In the genomic region with DNA sequence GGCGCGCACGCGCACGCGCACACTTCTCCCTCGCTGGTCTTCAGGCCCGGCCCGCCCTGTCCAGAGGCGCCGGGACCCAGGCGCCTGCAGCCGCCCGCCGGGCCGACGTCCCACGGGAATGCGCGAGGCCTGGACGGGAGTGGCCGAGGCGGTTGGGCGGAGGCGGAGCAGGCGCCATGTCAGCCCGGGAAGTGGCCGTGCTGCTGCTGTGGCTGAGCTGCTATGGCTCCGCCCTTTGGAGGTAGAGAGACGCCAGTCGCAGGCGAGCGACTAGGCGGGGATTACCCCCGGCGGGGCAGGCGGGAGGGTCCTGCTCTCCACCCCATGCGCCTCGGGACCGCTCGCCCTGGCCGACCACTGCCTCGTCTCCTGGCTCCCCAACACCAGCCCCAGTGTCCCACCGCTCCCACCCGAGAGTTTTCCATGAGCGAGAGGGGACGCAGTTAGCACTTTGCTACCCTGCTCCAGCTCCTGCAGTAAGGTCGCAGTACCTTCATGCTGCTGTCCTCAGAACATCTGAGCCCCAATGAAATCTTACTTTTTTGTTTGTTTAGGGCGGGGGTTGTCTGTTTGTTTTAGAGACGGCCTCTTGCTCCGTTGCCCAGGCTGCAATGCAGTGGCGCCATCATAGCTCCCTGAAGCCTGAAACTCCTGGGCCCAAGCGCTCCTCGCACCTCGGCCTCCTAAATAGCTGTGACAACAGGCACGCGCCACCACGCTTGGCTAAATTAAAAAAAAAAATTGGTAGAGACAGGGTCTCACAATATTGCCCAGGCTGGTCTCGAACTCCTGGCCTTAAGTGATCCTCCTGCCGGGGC, we compare ENCODE assay signal across 8 cellular contexts. TPM values are rescaled to one million over a fixed set of nuclear protein-coding genes. Genes with fewer than 3 reads are reported as not detected.
DNase-seq lines count a peak whose midpoint lies in the region; ATAC-seq and TF ChIP-seq lines count a peak whose summit lies in the region.

A gene with protein sequence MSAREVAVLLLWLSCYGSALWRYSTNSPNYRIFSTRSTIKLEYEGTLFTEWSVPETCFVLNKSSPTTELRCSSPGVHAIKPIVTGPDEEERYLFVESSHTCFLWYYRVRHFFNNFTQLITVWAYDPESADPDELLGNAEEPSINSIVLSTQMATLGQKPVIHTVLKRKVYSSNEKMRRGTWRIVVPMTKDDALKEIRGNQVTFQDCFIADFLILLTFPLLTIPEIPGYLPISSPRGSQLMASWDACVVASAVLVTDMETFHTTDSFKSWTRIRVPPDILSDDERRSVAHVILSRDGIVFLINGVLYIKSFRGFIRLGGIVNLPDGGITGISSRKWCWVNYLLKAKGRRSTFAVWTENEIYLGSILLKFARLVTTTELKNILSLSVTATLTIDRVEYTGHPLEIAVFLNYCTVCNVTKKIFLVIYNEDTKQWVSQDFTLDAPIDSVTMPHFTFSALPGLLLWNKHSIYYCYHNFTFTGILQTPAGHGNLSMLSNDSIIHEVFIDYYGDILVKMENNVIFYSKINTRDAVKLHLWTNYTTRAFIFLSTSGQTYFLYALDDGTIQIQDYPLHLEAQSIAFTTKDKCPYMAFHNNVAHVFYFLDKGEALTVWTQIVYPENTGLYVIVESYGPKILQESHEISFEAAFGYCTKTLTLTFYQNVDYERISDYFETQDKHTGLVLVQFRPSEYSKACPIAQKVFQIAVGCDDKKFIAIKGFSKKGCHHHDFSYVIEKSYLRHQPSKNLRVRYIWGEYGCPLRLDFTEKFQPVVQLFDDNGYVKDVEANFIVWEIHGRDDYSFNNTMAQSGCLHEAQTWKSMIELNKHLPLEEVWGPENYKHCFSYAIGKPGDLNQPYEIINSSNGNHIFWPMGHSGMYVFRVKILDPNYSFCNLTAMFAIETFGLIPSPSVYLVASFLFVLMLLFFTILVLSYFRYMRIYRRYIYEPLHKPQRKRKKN (plus strand): TSS at position 20 of the 818 bp plus-strand sequence. CDS start 157 bp downstream, at position 177.

- no peak within 1 kb of the TSS for H3K27ac ChIP-seq in mesodermal cell (ENCODE audit: low read depth, low read length, severe bottlenecking)

- ATAC-seq in GM18870 (IDR thresholded peaks at IDR 0.05; ENCODE audit: unreplicated experiment) (peak; percentile 91), HG03097 (IDR thresholded peaks at IDR 0.05; ENCODE audit: low FRiP score, unreplicated experiment) (peak; percentile 98)

- H3K4me3 ChIP-seq in mesodermal cell (ENCODE audit: extremely low read depth, insufficient read depth, low read length, poor library complexity, severe bottlenecking), result peak within 1 kb of the TSS; percentile 8

- TF ChIP-seq CTCF in AG09319 (IDR thresholded peaks at IDR 0.05; ENCODE audit: low read depth, low read length), result no peak

- 84 to 86% methylated on average over 55 to 58 of the region's 60 CpGs for WGBS in mesodermal cell (ENCODE audit: insufficient coverage in 2 of 2), 2 experiments

- no peaks in the 10 kb centered on the region for H3K36me3 ChIP-seq in mesodermal cell (ENCODE audit: control insufficient read depth, insufficient read depth, low read length)

- no peaks in the 10 kb centered on the region for H3K4me1 ChIP-seq in mesodermal cell (ENCODE audit: control insufficient read depth, insufficient read depth, low read length, poor library complexity, severe bottlenecking)

- DNase-seq in AG09319 (ENCODE audit: extremely low read depth, low read depth) (peak; percentile 43), NCI-H748 (lab: John Stamatoyannopoulos, UW; ENCODE audit: unreplicated experiment) (peak; percentile 90), activated T-cell treated with anti-CD3 and anti-CD28 coated beads for 1 hour (ENCODE audit: low read depth) (peak; percentile 55), epidermal melanocyte (ENCODE audit: insufficient read length, low spot score) (peak; percentile 69)
- peak; percentile 51 for DNase-seq in stimulated activated CD8-positive, alpha-beta memory T cell treated with anti-CD3 and anti-CD28 coated beads, Interleukin-15, amount 100 ng/mL, for 1 hour (ENCODE audit: low read depth)

- H3K9me3 ChIP-seq in mesodermal cell (ENCODE audit: control insufficient read depth, low read length), result peaks cover 9% of the 10 kb centered on the region

RNA-seq across cellular contexts. Expression of the gene that starts here (rescaled TPM):
- not detected for polyA plus RNA-seq in mesodermal cell (2013, experiment 1 of 2)
- polyA plus RNA-seq in mesodermal cell (2013, experiment 2 of 2), result 0.15 TPM
